In the genomic region with DNA sequence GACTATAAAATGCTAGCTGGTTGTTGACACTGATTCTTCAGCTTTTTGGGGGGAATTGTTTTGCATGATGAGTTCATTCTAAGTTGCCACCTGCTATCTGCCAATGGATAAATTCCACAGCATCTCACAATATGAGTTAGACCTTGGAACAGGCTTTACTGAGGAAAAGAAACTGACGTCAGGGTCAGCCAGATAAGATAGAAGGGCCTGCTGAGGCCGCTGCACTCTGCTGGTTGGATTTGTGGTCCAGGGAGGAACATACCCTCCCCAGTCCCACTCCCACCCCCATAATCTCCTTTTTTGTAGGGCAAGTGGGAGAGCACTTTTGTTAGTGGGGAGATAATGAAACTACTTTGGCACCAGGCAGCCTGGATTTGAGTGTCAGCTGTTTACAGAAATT, we compare ENCODE assay signal across 21 cellular contexts.
"Had no signal": no experiment of that assay in that cellular context is flagged by ENCODE, and none has a peak within 500 bp of the region (broad histone marks: within the 10 kb centered on the region; RNA-seq: fewer than 3 reads in every experiment).

No MANE protein-coding gene starts in this region.

- H3K4me1 Mint-ChIP-seq: naive B cell; stimulated activated memory B cell treated with anti-CD40 and anti-IgM and Interleukin-4, amounts not matched to agents 10 μg/mL and 1 μg/mL and 100 μg/mL, for 72 hours had no signal

- H3K4me3 Mint-ChIP-seq: mesothelial cell of epicardium; naive B cell; natural killer cell treated with Interleukin-12 subunit alpha and Interleukin-12 subunit beta and Interleukin-15 and Interleukin-18, amount 100 ng/mL, for 72 hours; neural crest cell; stimulated activated memory B cell treated with anti-CD40 and anti-IgM and Interleukin-4, amounts not matched to agents 10 μg/mL and 1 μg/mL and 100 μg/mL, for 72 hours had no signal

- H3K9me3 Mint-ChIP-seq: mesothelial cell of epicardium; naive B cell; natural killer cell treated with Interleukin-12 subunit alpha and Interleukin-12 subunit beta and Interleukin-15 and Interleukin-18, amount 100 ng/mL, for 72 hours; neural crest cell; stimulated activated memory B cell treated with anti-CD40 and anti-IgM and Interleukin-4, amounts not matched to agents 10 μg/mL and 1 μg/mL and 100 μg/mL, for 72 hours had no signal

- H3K9me3 ChIP-seq: gastroesophageal sphincter, mucosa of descending colon, neutrophil, pancreas, spleen, transverse colon, vagina had no signal

- H3K27ac Mint-ChIP-seq: mesothelial cell of epicardium; naive B cell; natural killer cell treated with Interleukin-12 subunit alpha and Interleukin-12 subunit beta and Interleukin-15 and Interleukin-18, amount 100 ng/mL, for 72 hours; stimulated activated memory B cell treated with anti-CD40 and anti-IgM and Interleukin-4, amounts not matched to agents 10 μg/mL and 1 μg/mL and 100 μg/mL, for 72 hours had no signal

- DNase-seq: dorsolateral prefrontal cortex; effector CD4-positive, alpha-beta T cell; foreskin keratinocyte; mesenchymal stem cell; mucosa of descending colon; naive B cell; pancreas; sigmoid colon; spleen; stimulated activated CD4-positive, alpha-beta T cell treated with anti-CD3 and anti-CD28 coated beads, Interleukin-4, amount 100 ng/mL, for 4 hours; stimulated activated naive CD8-positive, alpha-beta T cell treated with anti-CD3 and anti-CD28 coated beads, Interleukin-15, Interleukin-2, amounts not matched to agents 100 U/mL and 50 U/mL, for 24 hours; transverse colon had no signal

- H3K27ac ChIP-seq: dorsolateral prefrontal cortex, foreskin keratinocyte, gastroesophageal sphincter, neutrophil, pancreas, sigmoid colon, spleen, transverse colon, vagina had no signal

- H3K4me1 ChIP-seq: gastroesophageal sphincter, pancreas, sigmoid colon, spleen, vagina had no signal

- H3K27me3 Mint-ChIP-seq: natural killer cell treated with Interleukin-12 subunit alpha and Interleukin-12 subunit beta and Interleukin-15 and Interleukin-18, amount 100 ng/mL, for 72 hours; stimulated activated memory B cell treated with anti-CD40 and anti-IgM and Interleukin-4, amounts not matched to agents 10 μg/mL and 1 μg/mL and 100 μg/mL, for 72 hours had no signal

- H3K36me3 ChIP-seq: gastroesophageal sphincter, neutrophil, pancreas, sigmoid colon, spleen, transverse colon, vagina had no signal

- FAIRE-seq: colon, keratinocyte, pancreas had no signal

- H3K4me3 ChIP-seq: dorsolateral prefrontal cortex, gastroesophageal sphincter, mucosa of descending colon, pancreas, sigmoid colon, spleen, transverse colon, vagina had no signal

- ATAC-seq: foreskin keratinocyte; gastroesophageal sphincter; mucosa of descending colon; natural killer cell treated with Interleukin-12 subunit alpha and Interleukin-12 subunit beta and Interleukin-15 and Interleukin-18, amount 100 ng/mL, for 72 hours; stimulated activated memory B cell treated with anti-CD40 and anti-IgM and Interleukin-4, amounts not matched to agents 10 μg/mL and 1 μg/mL and 100 μg/mL, for 72 hours; stimulated activated naive CD8-positive, alpha-beta T cell treated with anti-CD3 and anti-CD28 coated beads, Interleukin-15, Interleukin-2, amounts not matched to agents 100 U/mL and 50 U/mL, for 24 hours had no signal

- H3K27me3 ChIP-seq: dorsolateral prefrontal cortex, foreskin keratinocyte, gastroesophageal sphincter, neutrophil, pancreas, sigmoid colon, spleen, transverse colon, vagina had no signal
